Comparison of ENCODE assay signal across 8 cellular contexts in genomic region chr10:132446195-132446581, GRCh38. TPM values are rescaled to one million over a fixed set of nuclear protein-coding genes. Genes with fewer than 3 reads are reported as not detected.
DNase-seq lines count a peak whose midpoint lies in the region; ATAC-seq, FAIRE-seq and TF ChIP-seq lines count a peak whose summit lies in the region.

No MANE protein-coding gene starts in this region.

- H3K9me3 ChIP-seq in mucosa of rectum (ENCODE audit: control insufficient read depth in 2 of 2, low read length in 2 of 2) (no peaks in the 10 kb centered on the region), upper lobe of right lung (no peaks in the 10 kb centered on the region)

- FAIRE-seq in GM12891 (lab: Jason Lieb, UNC) = no peak

- intact Hi-C loops in activated T-helper 2 cell treated with anti-CD3 and anti-CD28 coated beads, Interferon-gamma antibody, Interleukin-2, Interleukin-4, amounts not matched to agents 10 μg/mL and 5 μg/mL and 100 μg/mL, durations not matched to agents 14 hours and 24 hours and 36 hours (cut with micrococcal nuclease) = loop anchor here (2.0 to 5.0 kb wide), 4 partner anchors 57 to 284 kb away; partner anchors contain the start of genes INPP5A and STK32C
- intact Hi-C loops in upper lobe of right lung (cut with DNase I) = no loop called here

- H3K36me3 ChIP-seq in mucosa of rectum (ENCODE audit: control insufficient read depth in 2 of 2, insufficient read depth in 2 of 2, low read length in 2 of 2) (no peaks in the 10 kb centered on the region), upper lobe of right lung (no peaks in the 10 kb centered on the region)

- H3K4me1 Mint-ChIP-seq in activated naive CD4-positive, alpha-beta T cell treated with anti-CD3 and anti-CD28 coated beads, Interleukin-2, amount 50 U/mL, for 24 hours = peaks cover 36% of the 10 kb centered on the region
- H3K4me1 Mint-ChIP-seq in activated T-helper 2 cell treated with anti-CD3 and anti-CD28 coated beads, Interferon-gamma antibody, Interleukin-2, Interleukin-4, amounts not matched to agents 10 μg/mL and 5 μg/mL and 100 μg/mL, durations not matched to agents 14 hours and 24 hours and 36 hours (ENCODE audit: low read depth) = peaks cover 24% of the 10 kb centered on the region

- H3K27me3 ChIP-seq in mucosa of rectum (ENCODE audit: control insufficient read depth in 2 of 2, insufficient read depth in 2 of 2, low read length in 2 of 2) = no peaks in the 10 kb centered on the region
- H3K27me3 ChIP-seq in upper lobe of right lung = no peaks in the 10 kb centered on the region

- TF ChIP-seq CTCF in upper lobe of right lung (IDR thresholded peaks at IDR 0.05) = no peak

- peak overlapping the region; percentile 41 to 88 for H3K9ac ChIP-seq in mucosa of rectum (ENCODE audit: low read depth in 1 of 2, low read length in 2 of 2)

- no peak for TF ChIP-seq POLR2A in GM12891 (IDR thresholded peaks at IDR 0.05; ENCODE audit: low read depth, low read length)

- DNase-seq in activated naive CD4-positive, alpha-beta T cell treated with Interleukin-2 at 50 U/mL for 16 hours = no peak
- DNase-seq in activated T-helper 2 cell treated with anti-CD3 and anti-CD28 coated beads, Interferon-gamma antibody, Interleukin-2, Interleukin-4, amounts not matched to agents 10 μg/mL and 5 μg/mL and 100 μg/mL, durations not matched to agents 14 hours and 24 hours and 36 hours (ENCODE audit: low spot score) = no peak
- no peak for DNase-seq in upper lobe of right lung
- DNase-seq in NCI-H82 (lab: John Stamatoyannopoulos, UW) = no peak
- DNase-seq in GM12891 (ENCODE audit: insufficient read length, low spot score) = no peak

- no peaks in the 10 kb centered on the region for H3K9me3 Mint-ChIP-seq in activated naive CD4-positive, alpha-beta T cell treated with anti-CD3 and anti-CD28 coated beads, Interleukin-2, amount 50 U/mL, for 24 hours
- H3K9me3 Mint-ChIP-seq in activated T-helper 2 cell treated with anti-CD3 and anti-CD28 coated beads, Interferon-gamma antibody, Interleukin-2, Interleukin-4, amounts not matched to agents 10 μg/mL and 5 μg/mL and 100 μg/mL, durations not matched to agents 14 hours and 24 hours and 36 hours = no peaks in the 10 kb centered on the region

- H3K27me3 Mint-ChIP-seq in activated naive CD4-positive, alpha-beta T cell treated with anti-CD3 and anti-CD28 coated beads, Interleukin-2, amount 50 U/mL, for 24 hours = no peaks in the 10 kb centered on the region
- no peaks in the 10 kb centered on the region for H3K27me3 Mint-ChIP-seq in activated T-helper 2 cell treated with anti-CD3 and anti-CD28 coated beads, Interferon-gamma antibody, Interleukin-2, Interleukin-4, amounts not matched to agents 10 μg/mL and 5 μg/mL and 100 μg/mL, durations not matched to agents 14 hours and 24 hours and 36 hours (ENCODE audit: low read depth)

- peak overlapping the region; percentile 93 for H3K27ac Mint-ChIP-seq in activated naive CD4-positive, alpha-beta T cell treated with anti-CD3 and anti-CD28 coated beads, Interleukin-2, amount 50 U/mL, for 24 hours
- peak overlapping the region; percentile 96 for H3K27ac Mint-ChIP-seq in activated T-helper 2 cell treated with anti-CD3 and anti-CD28 coated beads, Interferon-gamma antibody, Interleukin-2, Interleukin-4, amounts not matched to agents 10 μg/mL and 5 μg/mL and 100 μg/mL, durations not matched to agents 14 hours and 24 hours and 36 hours

- H3K4me1 ChIP-seq in mucosa of rectum (ENCODE audit: control insufficient read depth in 2 of 2, insufficient read depth in 2 of 2, low read length in 2 of 2) (peaks cover 29 to 32% of the 10 kb centered on the region in 2 donors), upper lobe of right lung (peaks cover 23% of the 10 kb centered on the region)

- peak overlapping the region; percentile 98 to 99 for H3K27ac ChIP-seq in mucosa of rectum (ENCODE audit: low read depth in 2 of 2, low read length in 2 of 2)
- peak overlapping the region; percentile 84 for H3K27ac ChIP-seq in upper lobe of right lung

- H3K4me3 ChIP-seq in mucosa of rectum (ENCODE audit: low read length in 2 of 2) = no peak overlapping the region
- H3K4me3 ChIP-seq in upper lobe of right lung = no peak overlapping the region

- H3K4me3 Mint-ChIP-seq in activated naive CD4-positive, alpha-beta T cell treated with anti-CD3 and anti-CD28 coated beads, Interleukin-2, amount 50 U/mL, for 24 hours = peak overlapping the region; percentile 75
- peak overlapping the region; percentile 66 for H3K4me3 Mint-ChIP-seq in activated T-helper 2 cell treated with anti-CD3 and anti-CD28 coated beads, Interferon-gamma antibody, Interleukin-2, Interleukin-4, amounts not matched to agents 10 μg/mL and 5 μg/mL and 100 μg/mL, durations not matched to agents 14 hours and 24 hours and 36 hours (ENCODE audit: low read depth)

- no peaks in the 10 kb centered on the region for H3K36me3 Mint-ChIP-seq in activated naive CD4-positive, alpha-beta T cell treated with anti-CD3 and anti-CD28 coated beads, Interleukin-2, amount 50 U/mL, for 24 hours
- H3K36me3 Mint-ChIP-seq in activated T-helper 2 cell treated with anti-CD3 and anti-CD28 coated beads, Interferon-gamma antibody, Interleukin-2, Interleukin-4, amounts not matched to agents 10 μg/mL and 5 μg/mL and 100 μg/mL, durations not matched to agents 14 hours and 24 hours and 36 hours (ENCODE audit: low read depth) = no peaks in the 10 kb centered on the region

- no peak for ATAC-seq in upper lobe of right lung
- no peak for ATAC-seq in GM21447 (IDR thresholded peaks at IDR 0.05; ENCODE audit: unreplicated experiment)

TF ChIP-seq in GM12891, 5 proteins besides CTCF, POLR2A, EP300 and RAD21:
- no peak for TF ChIP-seq POU2F2 (IDR thresholded peaks at IDR 0.05; ENCODE audit: low read depth, low read length)
- TF ChIP-seq POLR2AphosphoS5 (IDR thresholded peaks at IDR 0.05; ENCODE audit: low read depth, low read length) = no peak
- no peak for TF ChIP-seq TAF1 (IDR thresholded peaks at IDR 0.05; ENCODE audit: low read depth, low read length)
- TF ChIP-seq SPI1 (IDR thresholded peaks at IDR 0.05; ENCODE audit: low read depth, low read length) = no peak
- no peak for TF ChIP-seq PAX5 (IDR thresholded peaks at IDR 0.05; ENCODE audit: insufficient read depth, low read length, severe bottlenecking)
TF ChIP-seq in GM12891: peak in this region for 0.

RNA-seq across cellular contexts. Expression of gene PWWP2B, which starts 49.2 kb away (rescaled TPM):
- total RNA-seq in activated T-helper 2 cell treated with anti-CD3 and anti-CD28 coated beads, Interferon-gamma antibody, Interleukin-2, Interleukin-4, amounts not matched to agents 10 μg/mL and 5 μg/mL and 100 μg/mL, durations not matched to agents 14 hours and 24 hours and 36 hours = 3.8 TPM in 2 replicates
- total RNA-seq in upper lobe of right lung = 26.0 TPM
- 0.13 TPM for polyA plus RNA-seq in GM12891 (2012; ENCODE audit: low read depth, missing spikeins)
